9 cellular contexts compared by ENCODE assay signal in genomic region chr2:157874278-157874825, GRCh38.
A peak's percentile ranks its signal among the peaks of the same experiment; 100 is the strongest.
DNase-seq lines count a peak whose midpoint lies in the region; ATAC-seq, FAIRE-seq and TF ChIP-seq lines count a peak whose summit lies in the region.
"Had no signal": no experiment of that assay in that cellular context is flagged by ENCODE, and none has a peak within 500 bp of the region (broad histone marks: within the 10 kb centered on the region; RNA-seq: fewer than 3 reads in every experiment).

No MANE protein-coding gene starts in this region.

- H3K4me1 ChIP-seq in KMS-11 (ENCODE audit: low read depth, poor library complexity, severe bottlenecking) (peaks cover 29% of the 10 kb centered on the region), iPS-20b (ENCODE audit: insufficient read depth, low read length) (peaks cover 13% of the 10 kb centered on the region)

- peaks cover 15% of the 10 kb centered on the region; the same call in 1 of the 2 replicates for H3K79me2 ChIP-seq in KMS-11 (ENCODE audit: insufficient read depth, low read depth)

- TF ChIP-seq CTCF in KMS-11 (conservative IDR thresholded peaks at IDR 0.05; ENCODE audit: low read depth, low read length), result no peak
- no peak for TF ChIP-seq CTCF in astrocyte of the spinal cord (IDR thresholded peaks at IDR 0.05; ENCODE audit: low read depth, low read length)

- H3K27ac Mint-ChIP-seq in stimulated activated memory B cell treated with anti-CD40 and anti-IgM and Interleukin-4, amounts not matched to agents 10 μg/mL and 1 μg/mL and 100 μg/mL, for 72 hours, result peak overlapping the region; percentile 78

- H3K36me3 ChIP-seq in KMS-11 (ENCODE audit: insufficient read depth) (no peaks in the 10 kb centered on the region), iPS-20b (ENCODE audit: insufficient read depth, low read depth, low read length) (no peaks in the 10 kb centered on the region)
- H3K36me3 ChIP-seq: pancreas had no signal

- H3K27me3 Mint-ChIP-seq in stimulated activated memory B cell treated with anti-CD40 and anti-IgM and Interleukin-4, amounts not matched to agents 10 μg/mL and 1 μg/mL and 100 μg/mL, for 72 hours, result no peaks in the 10 kb centered on the region

- no peaks in the 10 kb centered on the region for H3K27me3 ChIP-seq in KMS-11 (ENCODE audit: insufficient read depth, low read depth)
- H3K27me3 ChIP-seq in iPS-20b (ENCODE audit: insufficient read depth, low read length), result peaks cover 23% of the 10 kb centered on the region; the same call in 1 of the 2 replicates
- H3K27me3 ChIP-seq: pancreas had no signal

- H3K9ac ChIP-seq in KMS-11 (peak overlapping the region; percentile 45; the same call in 1 of the 2 replicates), iPS-20b (ENCODE audit: low read depth, low read length) (peak overlapping the region; percentile 65; the same call in 1 of the 2 replicates)

- H3K4me2 ChIP-seq in KMS-11, result peak overlapping the region; percentile 97

- H2AFZ ChIP-seq in KMS-11 (ENCODE audit: low read depth), result no peak overlapping the region

- DNase-seq in astrocyte of the spinal cord (ENCODE audit: low read depth, low spot score) (no peak), kidney glomerular epithelial cell (lab: John Stamatoyannopoulos, UW) (no peak), DMS 273 (lab: John Stamatoyannopoulos, UW; ENCODE audit: unreplicated experiment) (no peak), Kasumi-1 (lab: John Stamatoyannopoulos, UW) (no peak), HTR-8/SVneo (ENCODE audit: insufficient read length, low spot score) (no peak)

- peaks cover 42% of the 10 kb centered on the region for H3K4me1 Mint-ChIP-seq in stimulated activated memory B cell treated with anti-CD40 and anti-IgM and Interleukin-4, amounts not matched to agents 10 μg/mL and 1 μg/mL and 100 μg/mL, for 72 hours

- H3K9me3 ChIP-seq in iPS-20b (ENCODE audit: insufficient read depth, low read depth, low read length), result no peaks in the 10 kb centered on the region
- H3K9me3 ChIP-seq: pancreas had no signal

- no peaks in the 10 kb centered on the region for H4K20me1 ChIP-seq in KMS-11 (ENCODE audit: insufficient read depth)

- peak overlapping the region; percentile 87 for H3K4me3 Mint-ChIP-seq in stimulated activated memory B cell treated with anti-CD40 and anti-IgM and Interleukin-4, amounts not matched to agents 10 μg/mL and 1 μg/mL and 100 μg/mL, for 72 hours

- H3K4me3 ChIP-seq in KMS-11 (IDR thresholded peaks at IDR 0.05; ENCODE audit: insufficient read depth, low read depth, low read length) (no peak overlapping the region), astrocyte of the spinal cord (ENCODE audit: low read depth, low read length) (peak overlapping the region; percentile 79), iPS-20b (ENCODE audit: low read length) (peak overlapping the region; percentile 83)

- ATAC-seq in stimulated activated memory B cell treated with anti-CD40 and anti-IgM and Interleukin-4, amounts not matched to agents 10 μg/mL and 1 μg/mL and 100 μg/mL, for 72 hours, result no peak

- H3K27ac ChIP-seq in KMS-11, result no peak overlapping the region
- no peak overlapping the region for H3K27ac ChIP-seq in iPS-20b (ENCODE audit: low read length)

- no peak for FAIRE-seq in HTR-8/SVneo (lab: Jason Lieb, UNC)
- FAIRE-seq: pancreas had no signal

- in situ Hi-C loops in astrocyte of the spinal cord (cut with HindIII; ENCODE audit: low sequenced_read_pairs), result no loop called here

- H3K9me3 Mint-ChIP-seq in stimulated activated memory B cell treated with anti-CD40 and anti-IgM and Interleukin-4, amounts not matched to agents 10 μg/mL and 1 μg/mL and 100 μg/mL, for 72 hours, result no peaks in the 10 kb centered on the region

- no peaks in the 10 kb centered on the region for H3K36me3 Mint-ChIP-seq in stimulated activated memory B cell treated with anti-CD40 and anti-IgM and Interleukin-4, amounts not matched to agents 10 μg/mL and 1 μg/mL and 100 μg/mL, for 72 hours
